In genomic region chr5:88677943-88678779, GRCh38 we compare ENCODE assay signal across 1 cellular context.
TF ChIP-seq lines count a peak whose summit lies in the region.

No MANE protein-coding gene starts in this region.

TF ChIP-seq in endothelial cell of umbilical vein, 7 proteins besides CTCF, POLR2A, EP300 and RAD21 (continued from another document):
- TF ChIP-seq EZH2 (IDR thresholded peaks at IDR 0.05; ENCODE audit: borderline replicate concordance, low read depth, low read length, severe bottlenecking) (peak; percentile 75), JUN (IDR thresholded peaks at IDR 0.05; ENCODE audit: borderline replicate concordance, insufficient read depth, insufficient read length, low read depth) (no peak)
